In genomic region chr1:160529401-160529952, GRCh38 we compare ENCODE assay signal across 10 cellular contexts. TPM values are rescaled to one million over a fixed set of nuclear protein-coding genes. Genes with fewer than 3 reads are reported as not detected.
DNase-seq lines count a peak whose midpoint lies in the region; ATAC-seq, FAIRE-seq and TF ChIP-seq lines count a peak whose summit lies in the region.
"Not testable (repeated sequence)": the region's sequence is repeated elsewhere in the genome, so short reads cannot be mapped to it uniquely, and the experiment has no call there.
"Had no signal": no experiment of that assay in that cellular context is flagged by ENCODE, and none has a peak within 500 bp of the region (broad histone marks: within the 10 kb centered on the region; RNA-seq: fewer than 3 reads in every experiment).

No MANE protein-coding gene starts in this region.

- H3K9me1 ChIP-seq in K562 (ENCODE audit: control insufficient read depth, insufficient read depth, low read length) = not testable (repeated sequence)

- intact Hi-C loops in activated CD4-positive, alpha-beta T cell treated with anti-CD3 and anti-CD28 coated beads for 36 hours (cut with DNase I, micrococcal nuclease); K562 (cut with micrococcal nuclease): not testable (repeated sequence)

- not testable (repeated sequence) for H3K27me3 ChIP-seq in CD8-positive, alpha-beta memory T cell (ENCODE audit: insufficient read depth, low read length, poor library complexity, severe bottlenecking); K562 (ENCODE audit: control insufficient read depth in 2 of 2, insufficient read depth in 2 of 2, low read length in 2 of 2)

- not testable (repeated sequence) for ATAC-seq in activated CD4-positive, alpha-beta T cell treated with anti-CD3 and anti-CD28 coated beads for 36 hours; activated CD8-positive, alpha-beta T cell treated with anti-CD3 and anti-CD28 coated beads, Interleukin-2, amount 10 ng/mL, durations not matched to agents 7 days and 5 days; K562; natural killer cell treated with Interleukin-12 subunit alpha and Interleukin-12 subunit beta and Interleukin-15 and Interleukin-18, amount 100 ng/mL, for 72 hours
- ATAC-seq in stimulated activated naive CD8-positive, alpha-beta T cell treated with anti-CD3 and anti-CD28 coated beads, Interleukin-15, amount 100 ng/mL, for 72 hours = peak; percentile 45

- not testable (repeated sequence) for TF ChIP-seq EP300 in K562 (IDR thresholded peaks at IDR 0.05; ENCODE audit: low read length)

- H2AFZ ChIP-seq in K562 (ENCODE audit: low read depth, low read length) = not testable (repeated sequence)

- POLR2A ChIA-PET in CD8-positive, alpha-beta memory T cell (lab: Charles Lee) = interaction anchor here (0.9 to 1.6 kb wide), 2 partner anchors 12 to 15 kb away, joined by 3 read pairs; no protein-coding TSS in a partner anchor
- POLR2A ChIA-PET in activated CD4-positive, alpha-beta T cell treated with anti-CD3 and anti-CD28 coated beads for 36 hours (lab: Charles Lee) = interaction anchor here (0.5 to 1.3 kb wide), 2 partner anchors 11 to 106 kb away, joined by 3 read pairs; no protein-coding TSS in a partner anchor
- POLR2A ChIA-PET in activated CD8-positive, alpha-beta T cell treated with anti-CD3 and anti-CD28 coated beads, Interleukin-2, amount 10 ng/mL, durations not matched to agents 7 days and 5 days (lab: Charles Lee) = interaction anchor here (0.5 to 1.2 kb wide), 4 partner anchors 10 to 420 kb away, joined by 3 to 4 read pairs (median 3); no protein-coding TSS in a partner anchor
- POLR2A ChIA-PET in K562 (lab: Yijun Ruan, JAX) = interaction anchor here (2.5 kb wide), 1 partner anchor 11 kb away, joined by 15 read pairs; no protein-coding TSS in a partner anchor

- 79% methylated on average over 7 of the region's 7 CpGs for WGBS in K562 (ENCODE audit: insufficient coverage, low coverage, missing lambda C conversion rate)

- H3K4me2 ChIP-seq in K562 (ENCODE audit: insufficient read depth, low read length) = not testable (repeated sequence)

- not testable (repeated sequence) for BruUV-seq in K562 (replicated peaks; lab: Mats Ljungman, UMichigan)

- H3K4me3 ChIP-seq in CD8-positive, alpha-beta memory T cell (ENCODE audit: low read length); Jurkat, Clone E6-1 (ENCODE audit: low read length); K562: not testable (repeated sequence)

- H3K9me3 Mint-ChIP-seq in CD8-positive, alpha-beta memory T cell = peaks cover 22 to 45% (median 35%) of the 10 kb centered on the region in 5 donors
- peaks cover 43% of the 10 kb centered on the region for H3K9me3 Mint-ChIP-seq in activated CD4-positive, alpha-beta T cell treated with anti-CD3 and anti-CD28 coated beads for 36 hours (ENCODE audit: low read depth)
- H3K9me3 Mint-ChIP-seq in activated CD8-positive, alpha-beta T cell treated with anti-CD3 and anti-CD28 coated beads, Interleukin-2, amount 10 ng/mL, durations not matched to agents 7 days and 5 days (ENCODE audit: insufficient read depth) = peaks cover 23% of the 10 kb centered on the region
- peaks cover 12% of the 10 kb centered on the region for H3K9me3 Mint-ChIP-seq in activated naive CD8-positive, alpha-beta T cell (ENCODE audit: low read depth)
- peaks cover 15% of the 10 kb centered on the region for H3K9me3 Mint-ChIP-seq in natural killer cell treated with Interleukin-12 subunit alpha and Interleukin-12 subunit beta and Interleukin-15 and Interleukin-18, amount 100 ng/mL, for 72 hours
- peaks cover 36 to 46% of the 10 kb centered on the region in 2 donors for H3K9me3 Mint-ChIP-seq in stimulated activated naive CD8-positive, alpha-beta T cell treated with anti-CD3 and anti-CD28 coated beads, Interleukin-15, amount 100 ng/mL, for 72 hours

- not testable (repeated sequence) for H3K36me3 ChIP-seq in CD8-positive, alpha-beta memory T cell (ENCODE audit: insufficient read depth, low read length); K562 (ENCODE audit: control insufficient read depth, insufficient read depth, low read length)

- not testable (repeated sequence) for H3K27ac ChIP-seq in CD8-positive, alpha-beta memory T cell (ENCODE audit: low read depth, low read length); K562 (ENCODE audit: extremely low read depth, low read depth, low read length)

- H3K9me3 ChIP-seq in CD8-positive, alpha-beta memory T cell (ENCODE audit: low read length); K562 (replicated peaks; ENCODE audit: control insufficient read depth, insufficient read depth, low read depth, low read length): not testable (repeated sequence)

- not testable (repeated sequence) for TF ChIP-seq POLR2A in K562 (conservative IDR thresholded peaks at IDR 0.05)

- H3K4me1 Mint-ChIP-seq in CD8-positive, alpha-beta memory T cell = peaks cover 44 to 55% (median 50%) of the 10 kb centered on the region in 3 donors
- peaks cover 35% of the 10 kb centered on the region for H3K4me1 Mint-ChIP-seq in activated CD4-positive, alpha-beta T cell treated with anti-CD3 and anti-CD28 coated beads for 36 hours
- peaks cover 24% of the 10 kb centered on the region for H3K4me1 Mint-ChIP-seq in activated CD8-positive, alpha-beta T cell treated with anti-CD3 and anti-CD28 coated beads, Interleukin-2, amount 10 ng/mL, durations not matched to agents 7 days and 5 days (ENCODE audit: low read depth)
- H3K4me1 Mint-ChIP-seq in activated naive CD8-positive, alpha-beta T cell (ENCODE audit: low read depth) = peaks cover 28% of the 10 kb centered on the region
- peaks cover 22 to 26% of the 10 kb centered on the region in 2 donors for H3K4me1 Mint-ChIP-seq in natural killer cell treated with Interleukin-12 subunit alpha and Interleukin-12 subunit beta and Interleukin-15 and Interleukin-18, amount 100 ng/mL, for 72 hours (ENCODE audit: low read depth in 2 of 2)
- H3K4me1 Mint-ChIP-seq in stimulated activated naive CD8-positive, alpha-beta T cell treated with anti-CD3 and anti-CD28 coated beads, Interleukin-15, amount 100 ng/mL, for 72 hours = peaks cover 42% of the 10 kb centered on the region

- peaks cover 10% of the 10 kb centered on the region for H3K4me1 ChIP-seq in CD8-positive, alpha-beta memory T cell (ENCODE audit: insufficient read depth, low read length)
- not testable (repeated sequence) for H3K4me1 ChIP-seq in K562 (replicated peaks in 1 of 2; ENCODE audit: control insufficient read depth in 2 of 2, insufficient read depth in 2 of 2, low read length in 2 of 2)

- peaks cover 6 to 33% (median 28%) of the 10 kb centered on the region in 3 donors for H3K36me3 Mint-ChIP-seq in CD8-positive, alpha-beta memory T cell
- peaks cover 37% of the 10 kb centered on the region for H3K36me3 Mint-ChIP-seq in activated CD4-positive, alpha-beta T cell treated with anti-CD3 and anti-CD28 coated beads for 36 hours (ENCODE audit: low read depth)
- H3K36me3 Mint-ChIP-seq in activated CD8-positive, alpha-beta T cell treated with anti-CD3 and anti-CD28 coated beads, Interleukin-2, amount 10 ng/mL, durations not matched to agents 7 days and 5 days (ENCODE audit: low read depth) = peaks cover 36% of the 10 kb centered on the region
- peaks cover 20% of the 10 kb centered on the region for H3K36me3 Mint-ChIP-seq in activated naive CD8-positive, alpha-beta T cell
- H3K36me3 Mint-ChIP-seq in natural killer cell treated with Interleukin-12 subunit alpha and Interleukin-12 subunit beta and Interleukin-15 and Interleukin-18, amount 100 ng/mL, for 72 hours = peaks cover 36% of the 10 kb centered on the region

- H4K20me1 ChIP-seq in K562 (replicated peaks; ENCODE audit: control insufficient read depth, insufficient read depth, low read length) = not testable (repeated sequence)

- H3K9ac ChIP-seq in K562 (ENCODE audit: insufficient read depth in 1 of 2, low read depth in 2 of 2, low read length in 2 of 2) = not testable (repeated sequence)

- not testable (repeated sequence) for TF ChIP-seq RAD21 in K562 (CRISPR knock-in tag; conservative IDR thresholded peaks at IDR 0.05 in 1 of 2, IDR thresholded peaks at IDR 0.05 in 1 of 2)

- in situ Hi-C loops in K562 (cut with MboI) = not testable (repeated sequence)

- TF ChIP-seq CTCF in K562 (IDR thresholded peaks at IDR 0.05 in 2 of 3, conservative IDR thresholded peaks at IDR 0.05 in 1 of 3; ENCODE audit: insufficient read depth in 2 of 3, low read depth in 1 of 3, low read length in 3 of 3) = not testable (repeated sequence)

- FAIRE-seq in K562 (lab: Jason Lieb, UNC) = not testable (repeated sequence)

- CTCF ChIA-PET in CD8-positive, alpha-beta memory T cell (lab: Charles Lee) = interaction anchor here (1.0 to 2.2 kb wide), 4 partner anchors 15 to 101 kb away, joined by 3 to 7 read pairs (median 4); no protein-coding TSS in a partner anchor
- CTCF ChIA-PET in activated CD4-positive, alpha-beta T cell treated with anti-CD3 and anti-CD28 coated beads for 36 hours (lab: Charles Lee) = interaction anchor here (0.6 to 4.3 kb wide), 12 partner anchors 10 to 306 kb away, joined by 3 to 17 read pairs (median 4); no protein-coding TSS in a partner anchor
- CTCF ChIA-PET in activated CD8-positive, alpha-beta T cell treated with anti-CD3 and anti-CD28 coated beads, Interleukin-2, amount 10 ng/mL, durations not matched to agents 7 days and 5 days (lab: Charles Lee) = interaction anchor here (0.7 to 2.8 kb wide), 10 partner anchors 10 to 89 kb away, joined by 3 to 13 read pairs (median 4); no protein-coding TSS in a partner anchor
- CTCF ChIA-PET in K562 (lab: Yijun Ruan, JAX; ENCODE audit: low intra/inter-chr PET ratio) = not testable (repeated sequence)

- DNase-seq in CD8-positive, alpha-beta memory T cell; activated CD4-positive, alpha-beta T cell treated with anti-CD3 and anti-CD28 coated beads for 36 hours; activated CD8-positive, alpha-beta T cell treated with anti-CD3 and anti-CD28 coated beads, Interleukin-2, amount 10 ng/mL, durations not matched to agents 7 days and 5 days; K562 (ENCODE audit: extremely low read depth in 1 of 4, low spot score in 3 of 4); natural killer cell treated with Interleukin-12 subunit alpha and Interleukin-12 subunit beta and Interleukin-15 and Interleukin-18, amount 100 ng/mL, for 72 hours (ENCODE audit: low spot score); stimulated activated naive CD8-positive, alpha-beta T cell treated with anti-CD3 and anti-CD28 coated beads, Interleukin-15, amount 100 ng/mL, for 72 hours: not testable (repeated sequence)
- peak; percentile 79 for DNase-seq in Jurkat, Clone E6-1 (ENCODE audit: low read depth, low spot score)

- not testable (repeated sequence) for H3K27me3 Mint-ChIP-seq in CD8-positive, alpha-beta memory T cell; activated CD4-positive, alpha-beta T cell treated with anti-CD3 and anti-CD28 coated beads for 36 hours; activated CD8-positive, alpha-beta T cell treated with anti-CD3 and anti-CD28 coated beads, Interleukin-2, amount 10 ng/mL, durations not matched to agents 7 days and 5 days (ENCODE audit: low read depth); activated naive CD8-positive, alpha-beta T cell; natural killer cell treated with Interleukin-12 subunit alpha and Interleukin-12 subunit beta and Interleukin-15 and Interleukin-18, amount 100 ng/mL, for 72 hours; stimulated activated naive CD8-positive, alpha-beta T cell treated with anti-CD3 and anti-CD28 coated beads, Interleukin-15, amount 100 ng/mL, for 72 hours

- not testable (repeated sequence) for H3K79me2 ChIP-seq in K562 (ENCODE audit: control insufficient read depth, insufficient read depth, low read length)

- H3K4me3 Mint-ChIP-seq in CD8-positive, alpha-beta memory T cell = peak overlapping the region in 6 of 7 donors; percentile 5 to 66 (median 56)
- H3K4me3 Mint-ChIP-seq in activated CD4-positive, alpha-beta T cell treated with anti-CD3 and anti-CD28 coated beads for 36 hours; activated CD8-positive, alpha-beta T cell treated with anti-CD3 and anti-CD28 coated beads, Interleukin-2, amount 10 ng/mL, durations not matched to agents 7 days and 5 days; activated naive CD8-positive, alpha-beta T cell; natural killer cell treated with Interleukin-12 subunit alpha and Interleukin-12 subunit beta and Interleukin-15 and Interleukin-18, amount 100 ng/mL, for 72 hours: not testable (repeated sequence)
- H3K4me3 Mint-ChIP-seq in stimulated activated naive CD8-positive, alpha-beta T cell treated with anti-CD3 and anti-CD28 coated beads, Interleukin-15, amount 100 ng/mL, for 72 hours = peak overlapping the region; percentile 35 to 58

- peak overlapping the region; percentile 42 to 95 (median 52) for H3K27ac Mint-ChIP-seq in CD8-positive, alpha-beta memory T cell
- H3K27ac Mint-ChIP-seq in activated CD4-positive, alpha-beta T cell treated with anti-CD3 and anti-CD28 coated beads for 36 hours = peak overlapping the region; percentile 34
- peak overlapping the region; percentile 3 for H3K27ac Mint-ChIP-seq in activated CD8-positive, alpha-beta T cell treated with anti-CD3 and anti-CD28 coated beads, Interleukin-2, amount 10 ng/mL, durations not matched to agents 7 days and 5 days
- H3K27ac Mint-ChIP-seq in activated naive CD8-positive, alpha-beta T cell = peak overlapping the region; percentile 34
- H3K27ac Mint-ChIP-seq in natural killer cell treated with Interleukin-12 subunit alpha and Interleukin-12 subunit beta and Interleukin-15 and Interleukin-18, amount 100 ng/mL, for 72 hours = peak overlapping the region; percentile 8 to 63
- H3K27ac Mint-ChIP-seq in stimulated activated naive CD8-positive, alpha-beta T cell treated with anti-CD3 and anti-CD28 coated beads, Interleukin-15, amount 100 ng/mL, for 72 hours = peak overlapping the region; percentile 34 to 36

RNA-seq across cellular contexts. Expression of gene SLAMF6, which starts 6.4 kb away (rescaled TPM):
- 10 to 100 TPM; 28.3 to 30.7 TPM for total RNA-seq in CD8-positive, alpha-beta memory T cell
- 201 TPM for polyA plus RNA-seq in CD8-positive, alpha-beta memory T cell
- polyA plus RNA-seq in Jurkat, Clone E6-1 (2012; ENCODE audit: insufficient read depth, insufficient read length) = 12.4 TPM
- total RNA-seq in activated CD4-positive, alpha-beta T cell treated with anti-CD3 and anti-CD28 coated beads for 36 hours = 10 to 100 TPM; 45.9 to 55.0 TPM
- total RNA-seq in activated CD8-positive, alpha-beta T cell treated with anti-CD3 and anti-CD28 coated beads, Interleukin-2, amount 10 ng/mL, durations not matched to agents 7 days and 5 days = 10 to 100 TPM; 23.9 to 24.7 TPM
- 0.33 and 0.60 TPM in 2 replicates for total RNA-seq in K562 (2011; cell fraction: chromatin; rRNA removed; ENCODE audit: low replicate concordance)
- 0.66 and 0.67 TPM in 2 replicates for total RNA-seq in K562 (2011; cell fraction: nucleolus; rRNA removed)
- 1.1 and 1.5 TPM in 2 replicates for total RNA-seq in K562 (2011; cell fraction: nucleoplasm; rRNA removed)
- total RNA-seq in K562 (2014; rRNA removed) (0.94 and 1.1 TPM in 2 replicates), K562 (2014; rRNA removed; fragmentation: Illumina TruSeq; extraction: Trizol) (1.8 and 2.0 TPM in 2 replicates), K562 (2015; rRNA removed; fragmentation: Illumina TruSeq; extraction: Trizol) (3.9 and 4.8 TPM in 2 replicates), K562 (2021) (0.87 and 1.0 TPM in 2 replicates)
- polyA plus RNA-seq in K562 (2011; rRNA removed) (0.70 and 0.77 TPM in 2 replicates), K562 (2014; fragmentation: Illumina TruSeq; extraction: Trizol) (2.0 and 2.9 TPM in 2 replicates), K562 (2014; fragmentation: Nextera tagmentation; extraction: Ambion mirVana) (1 to 10 TPM in 1 of 2 experiments, under 1 TPM in 1; 0.56 to 1.7 TPM), K562 (2014; rRNA removed) (0.90 and 1.6 TPM in 2 replicates)
- 0.43 and 0.80 TPM in 2 replicates for polyA plus RNA-seq in K562 (2011; cell fraction: cytosol; rRNA removed)
- 0.27 and 0.38 TPM in 2 replicates for polyA plus RNA-seq in K562 (2011; cell fraction: nucleus; rRNA removed)
- 3.0 and 10.1 TPM in 2 replicates for polyA plus RNA-seq in K562 (2012)
- 0.84 and 1.5 TPM in 2 replicates for polyA minus RNA-seq in K562 (2011; rRNA and poly(A)+ RNA removed)
- polyA minus RNA-seq in K562 (2011; cell fraction: cytosol; rRNA and poly(A)+ RNA removed) = 0.73 TPM in 1 of 2 replicates, not detected in the other
- polyA minus RNA-seq in K562 (2011; cell fraction: nucleus; rRNA and poly(A)+ RNA removed) = 0.22 and 0.27 TPM in 2 replicates
- total RNA-seq in natural killer cell treated with Interleukin-12 subunit alpha and Interleukin-12 subunit beta and Interleukin-15 and Interleukin-18, amount 100 ng/mL, for 72 hours = 10 to 100 TPM; 10.9 to 17.7 TPM
- total RNA-seq: GM23248, HT-29 had no signal
- polyA plus RNA-seq: GM23248 had no signal

RNA-seq across cellular contexts. Expression of gene CD84, which starts 49.8 kb away (rescaled TPM):
- total RNA-seq in CD8-positive, alpha-beta memory T cell = 10 to 100 TPM; 25.1 to 27.6 TPM
- 58.1 TPM for polyA plus RNA-seq in CD8-positive, alpha-beta memory T cell
- polyA plus RNA-seq in Jurkat, Clone E6-1 (2012; ENCODE audit: insufficient read depth, insufficient read length) = 6.0 TPM
- 10 to 100 TPM; 14.8 to 17.8 TPM for total RNA-seq in activated CD4-positive, alpha-beta T cell treated with anti-CD3 and anti-CD28 coated beads for 36 hours
- 10 to 100 TPM; 14.0 to 15.4 TPM for total RNA-seq in activated CD8-positive, alpha-beta T cell treated with anti-CD3 and anti-CD28 coated beads, Interleukin-2, amount 10 ng/mL, durations not matched to agents 7 days and 5 days
- 3.9 and 4.7 TPM in 2 replicates for total RNA-seq in K562 (2011; cell fraction: chromatin; rRNA removed; ENCODE audit: low replicate concordance)
- total RNA-seq in K562 (2011; cell fraction: nucleolus; rRNA removed) = 1.5 and 2.4 TPM in 2 replicates
- total RNA-seq in K562 (2011; cell fraction: nucleoplasm; rRNA removed) = 2.9 and 3.3 TPM in 2 replicates
- total RNA-seq in K562 (2014; rRNA removed) = 0.82 and 1.4 TPM in 2 replicates
- total RNA-seq in K562 (2014; rRNA removed; fragmentation: Illumina TruSeq; extraction: Trizol) = 2.2 and 2.5 TPM in 2 replicates
- 6.8 TPM in 2 replicates for total RNA-seq in K562 (2015; rRNA removed; fragmentation: Illumina TruSeq; extraction: Trizol)
- 1.9 and 2.5 TPM in 2 replicates for total RNA-seq in K562 (2021)
- 2.0 and 7.3 TPM in 2 replicates for polyA plus RNA-seq in K562 (2011; rRNA removed)
- 0.37 and 4.0 TPM in 2 replicates for polyA plus RNA-seq in K562 (2011; cell fraction: cytosol; rRNA removed)
- 2.0 and 6.2 TPM in 2 replicates for polyA plus RNA-seq in K562 (2011; cell fraction: nucleus; rRNA removed)
- polyA plus RNA-seq in K562 (2012) = 3.1 and 5.8 TPM in 2 replicates
- 3.1 and 3.5 TPM in 2 replicates for polyA plus RNA-seq in K562 (2014; fragmentation: Illumina TruSeq; extraction: Trizol)
- 1 to 10 TPM; 1.0 to 1.5 TPM for polyA plus RNA-seq in K562 (2014; fragmentation: Nextera tagmentation; extraction: Ambion mirVana)
- polyA plus RNA-seq in K562 (2014; rRNA removed) = 1.6 and 1.8 TPM in 2 replicates
- 3.3 and 12.3 TPM in 2 replicates for polyA minus RNA-seq in K562 (2011; rRNA and poly(A)+ RNA removed)
- 0.48 and 1.8 TPM in 2 replicates for polyA minus RNA-seq in K562 (2011; cell fraction: cytosol; rRNA and poly(A)+ RNA removed)
- polyA minus RNA-seq in K562 (2011; cell fraction: nucleus; rRNA and poly(A)+ RNA removed) = 0.94 and 7.8 TPM in 2 replicates
- 10 to 100 TPM in 1 of 2 donors, 1 to 10 TPM in 1; 3.8 to 13.4 TPM for total RNA-seq in natural killer cell treated with Interleukin-12 subunit alpha and Interleukin-12 subunit beta and Interleukin-15 and Interleukin-18, amount 100 ng/mL, for 72 hours
- total RNA-seq: GM23248, HT-29 had no signal
- polyA plus RNA-seq: GM23248 had no signal
